Comparison of ENCODE assay signal across 8 cellular contexts in genomic region chr16:32084656-32085401, GRCh38.
A peak's percentile ranks its signal among the peaks of the same experiment; 100 is the strongest.
DNase-seq lines count a peak whose midpoint lies in the region; ATAC-seq, FAIRE-seq and TF ChIP-seq lines count a peak whose summit lies in the region.
"Not testable (repeated sequence)": the region's sequence is repeated elsewhere in the genome, so short reads cannot be mapped to it uniquely, and the experiment has no call there.

No MANE protein-coding gene starts in this region.

- CTCF ChIA-PET in CD4-positive, alpha-beta memory T cell (lab: Charles Lee; ENCODE audit: partially characterized antibody); K562 (lab: Yijun Ruan, JAX; ENCODE audit: low intra/inter-chr PET ratio): not testable (repeated sequence)

- H3K9me3 ChIP-seq in CD4-positive, alpha-beta memory T cell (ENCODE audit: control insufficient read depth in 1 of 2, low read length in 2 of 2); MM.1S (replicated peaks; ENCODE audit: insufficient read depth, low read length); K562 (replicated peaks; ENCODE audit: control insufficient read depth, insufficient read depth, low read depth, low read length); right lobe of liver; upper lobe of right lung: not testable (repeated sequence)

- TF ChIP-seq EP300 in K562 (IDR thresholded peaks at IDR 0.05; ENCODE audit: low read length) = not testable (repeated sequence)

- not testable (repeated sequence) for H3K36me3 ChIP-seq in CD4-positive, alpha-beta memory T cell (ENCODE audit: insufficient read depth, low read length); MM.1S (replicated peaks; ENCODE audit: insufficient read depth, low read length); K562 (ENCODE audit: control insufficient read depth, insufficient read depth, low read length); right lobe of liver; upper lobe of right lung

- intact Hi-C loops in CD4-positive, alpha-beta memory T cell (cut with micrococcal nuclease); K562 (cut with micrococcal nuclease); right lobe of liver (cut with DNase I); sciatic nerve (cut with DNase I); upper lobe of right lung (cut with DNase I): not testable (repeated sequence)

- not testable (repeated sequence) for H3K9me1 ChIP-seq in K562 (ENCODE audit: control insufficient read depth, insufficient read depth, low read length)

- ATAC-seq in activated T-cell treated with anti-CD3 and anti-CD28 coated beads, Interleukin-2, amount 50 U/mL, for 4 hours = peak in 1 of 2 donors; percentile 40
- not testable (repeated sequence) for ATAC-seq in K562, right lobe of liver, sciatic nerve, upper lobe of right lung

- not testable (repeated sequence) for H3K9ac ChIP-seq in MM.1S (ENCODE audit: low read length); K562 (ENCODE audit: insufficient read depth in 1 of 2, low read depth in 2 of 2, low read length in 2 of 2)

- H3F3A ChIP-seq in MM.1S (ENCODE audit: insufficient read depth, low read length) = not testable (repeated sequence)

- H2AFZ ChIP-seq in MM.1S (ENCODE audit: low read length); K562 (ENCODE audit: low read depth, low read length): not testable (repeated sequence)

- not testable (repeated sequence) for H3K9me2 ChIP-seq in MM.1S (replicated peaks; ENCODE audit: insufficient read depth, low read length)

- not testable (repeated sequence) for TF ChIP-seq POLR2A in K562 (conservative IDR thresholded peaks at IDR 0.05); right lobe of liver (IDR thresholded peaks at IDR 0.05)

- H3K9me3 Mint-ChIP-seq in CD4-positive, alpha-beta memory T cell; activated T-cell treated with anti-CD3 and anti-CD28 coated beads, Interleukin-2, amount 50 U/mL, for 4 hours: not testable (repeated sequence)

- peak overlapping the region in 6 of 8 donors; percentile 46 to 70 (median 58) for H3K4me3 Mint-ChIP-seq in CD4-positive, alpha-beta memory T cell
- H3K4me3 Mint-ChIP-seq in activated T-cell treated with anti-CD3 and anti-CD28 coated beads, Interleukin-2, amount 50 U/mL, for 4 hours = peak overlapping the region; percentile 69

- not testable (repeated sequence) for H3K4me3 ChIP-seq in CD4-positive, alpha-beta memory T cell (ENCODE audit: low read length in 2 of 2); MM.1S (ENCODE audit: low read length); right lobe of liver; upper lobe of right lung
- peak overlapping the region; percentile 29 for H3K4me3 ChIP-seq in K562

- POLR2A ChIA-PET in CD4-positive, alpha-beta memory T cell (lab: Charles Lee; ENCODE audit: partially characterized antibody); K562 (lab: Yijun Ruan, JAX): not testable (repeated sequence)

- not testable (repeated sequence) for H3K4me1 ChIP-seq in CD4-positive, alpha-beta memory T cell (ENCODE audit: insufficient read depth, low read length); MM.1S (ENCODE audit: low read length); K562 (replicated peaks in 1 of 2; ENCODE audit: control insufficient read depth in 2 of 2, insufficient read depth in 2 of 2, low read length in 2 of 2); right lobe of liver; upper lobe of right lung

- peak overlapping the region in 1 of 7 donors; percentile 40 for H3K27ac Mint-ChIP-seq in CD4-positive, alpha-beta memory T cell

- not testable (repeated sequence) for H3K79me2 ChIP-seq in MM.1S (ENCODE audit: low read length); K562 (ENCODE audit: control insufficient read depth, insufficient read depth, low read length)

- H4K20me1 ChIP-seq in MM.1S (ENCODE audit: insufficient read depth, low read length); K562 (replicated peaks; ENCODE audit: control insufficient read depth, insufficient read depth, low read length): not testable (repeated sequence)

- TF ChIP-seq CTCF in MM.1S (IDR thresholded peaks at IDR 0.05; ENCODE audit: low read length); K562 (IDR thresholded peaks at IDR 0.05 in 2 of 3, conservative IDR thresholded peaks at IDR 0.05 in 1 of 3; ENCODE audit: insufficient read depth in 2 of 3, low read depth in 1 of 3, low read length in 3 of 3); right lobe of liver (IDR thresholded peaks at IDR 0.05); upper lobe of right lung (IDR thresholded peaks at IDR 0.05): not testable (repeated sequence)

- not testable (repeated sequence) for H3K4me1 Mint-ChIP-seq in CD4-positive, alpha-beta memory T cell; activated T-cell treated with anti-CD3 and anti-CD28 coated beads, Interleukin-2, amount 50 U/mL, for 4 hours (ENCODE audit: low read depth)

- TF ChIP-seq RAD21 in K562 (CRISPR knock-in tag; conservative IDR thresholded peaks at IDR 0.05 in 1 of 2, IDR thresholded peaks at IDR 0.05 in 1 of 2) = not testable (repeated sequence)

- not testable (repeated sequence) for FAIRE-seq in K562 (lab: Jason Lieb, UNC)

- H3K27me3 ChIP-seq in CD4-positive, alpha-beta memory T cell (ENCODE audit: insufficient read depth, low read length); MM.1S (replicated peaks; ENCODE audit: insufficient read depth, low read length); K562 (ENCODE audit: control insufficient read depth in 2 of 2, insufficient read depth in 2 of 2, low read length in 2 of 2); right lobe of liver; upper lobe of right lung: not testable (repeated sequence)

- WGBS in K562 (ENCODE audit: insufficient coverage, low coverage, missing lambda C conversion rate) = no CpG with 5 or more reads among the region's 86 CpGs
- WGBS in right lobe of liver (ENCODE audit: insufficient coverage, low coverage, low lambda C conversion rate, missing lambda C conversion rate) = 33% methylated on average over 69 of the region's 86 CpGs

- BruUV-seq in K562 (replicated peaks; lab: Mats Ljungman, UMichigan) = not testable (repeated sequence)

- not testable (repeated sequence) for H3K27me3 Mint-ChIP-seq in CD4-positive, alpha-beta memory T cell; activated T-cell treated with anti-CD3 and anti-CD28 coated beads, Interleukin-2, amount 50 U/mL, for 4 hours (ENCODE audit: low read depth)

- peak in 3 of 5 donors; percentile 9 to 17 (median 13) for DNase-seq in CD4-positive, alpha-beta memory T cell
- DNase-seq in MM.1S = peak; percentile 4
- DNase-seq in activated CD4-positive, alpha-beta T cell treated with anti-CD3 and anti-CD28 coated beads for 4 hours = peak; percentile 0 to 1
- DNase-seq in activated T-cell treated with anti-CD3 and anti-CD28 coated beads, Interleukin-2, amount 50 U/mL, for 4 hours = peak; percentile 3
- DNase-seq in K562 (ENCODE audit: extremely low read depth in 1 of 4, low spot score in 3 of 4) = not testable (repeated sequence)
- DNase-seq in right lobe of liver = peak in 2 of 3 donors; percentile 13 to 19
- peak; percentile 27 for DNase-seq in sciatic nerve (ENCODE audit: low spot score)
- peak; percentile 29 for DNase-seq in upper lobe of right lung

- H3K27ac ChIP-seq in CD4-positive, alpha-beta memory T cell (ENCODE audit: low read depth, low read length); MM.1S (ENCODE audit: low read length); K562 (ENCODE audit: extremely low read depth, low read depth, low read length); right lobe of liver; upper lobe of right lung: not testable (repeated sequence)

- in situ Hi-C loops in K562 (cut with MboI) = not testable (repeated sequence)

- H3K36me3 Mint-ChIP-seq in CD4-positive, alpha-beta memory T cell; activated T-cell treated with anti-CD3 and anti-CD28 coated beads, Interleukin-2, amount 50 U/mL, for 4 hours (ENCODE audit: insufficient read depth): not testable (repeated sequence)

- not testable (repeated sequence) for H3K4me2 ChIP-seq in MM.1S (ENCODE audit: low read depth, low read length); K562 (ENCODE audit: insufficient read depth, low read length)
